Comparison of ENCODE assay signal across 8 cellular contexts in the genomic region with DNA sequence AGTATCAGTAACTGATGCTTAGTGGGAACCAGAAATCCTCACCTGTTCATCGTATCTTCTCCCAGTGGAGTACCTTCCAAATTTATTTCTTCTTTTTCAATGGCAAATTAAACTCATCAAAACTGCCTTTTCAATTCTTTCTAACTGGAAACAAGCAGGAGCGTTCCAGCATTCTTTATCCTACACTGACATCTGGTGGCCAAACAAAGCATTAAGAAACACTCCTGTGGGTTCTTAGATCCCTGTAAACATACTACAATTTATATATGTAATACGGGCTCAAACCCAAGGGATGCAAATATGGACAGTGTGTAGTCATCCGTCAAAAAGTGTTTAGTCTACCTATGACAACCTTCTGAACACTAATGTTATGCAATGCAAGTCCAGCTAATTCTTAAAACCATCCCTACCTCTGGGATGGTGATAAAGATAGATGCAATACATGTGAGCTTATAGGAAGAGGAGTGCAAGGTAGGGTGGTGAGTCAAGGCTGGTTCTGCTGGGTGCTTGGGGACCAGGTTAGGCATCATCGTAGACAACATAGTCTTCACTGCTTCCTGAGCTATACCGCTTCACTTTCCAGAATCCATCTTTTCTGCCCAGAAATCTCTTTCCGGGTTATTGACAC.
DNase-seq lines count a peak whose midpoint lies in the region; ATAC-seq and TF ChIP-seq lines count a peak whose summit lies in the region.

No MANE protein-coding gene starts in this region.

- no peaks in the 10 kb centered on the region for H3K9me2 ChIP-seq in GM23248 (ENCODE audit: insufficient read depth)

- no peaks in the 10 kb centered on the region for H3K36me3 ChIP-seq in right atrium auricular region
- H3K36me3 ChIP-seq in GM23248 (ENCODE audit: low read depth), result no peaks in the 10 kb centered on the region
- no peaks in the 10 kb centered on the region for H3K36me3 ChIP-seq in gastrocnemius medialis

- no peak overlapping the region for H3K27ac Mint-ChIP-seq in T-helper 2 cell treated with Interferon-gamma antibody and Interleukin-4, amounts not matched to agents 5 μg/mL and 100 μg/mL, for 36 hours

- no peaks in the 10 kb centered on the region for H3K9me3 Mint-ChIP-seq in T-helper 2 cell treated with Interferon-gamma antibody and Interleukin-4, amounts not matched to agents 5 μg/mL and 100 μg/mL, for 36 hours

- H3K9ac ChIP-seq in GM23248, result no peak overlapping the region

- H3F3A ChIP-seq in GM23248 (ENCODE audit: insufficient read depth), result no peaks in the 10 kb centered on the region

- H4K20me1 ChIP-seq in GM23248 (ENCODE audit: insufficient read depth), result no peaks in the 10 kb centered on the region

- DNase-seq in right atrium auricular region (ENCODE audit: low spot score) (no peak), Right ventricle myocardium superior (no peak), GM23248 (peak; percentile 61), MV-4-11 (lab: John Stamatoyannopoulos, UW) (peak; percentile 27), foreskin keratinocyte (peak; percentile 17 to 50), gastrocnemius medialis (no peak), ureter (ENCODE audit: low spot score) (no peak)
- peak; percentile 6 for DNase-seq in T-helper 2 cell treated with Interferon-gamma antibody and Interleukin-4, amounts not matched to agents 5 μg/mL and 100 μg/mL, for 36 hours (ENCODE audit: low spot score)

- H3K4me1 ChIP-seq in right atrium auricular region, result no peaks in the 10 kb centered on the region
- no peaks in the 10 kb centered on the region for H3K4me1 ChIP-seq in GM23248 (ENCODE audit: insufficient read depth)
- H3K4me1 ChIP-seq in foreskin keratinocyte, result no peaks in the 10 kb centered on the region
- H3K4me1 ChIP-seq in gastrocnemius medialis, result no peaks in the 10 kb centered on the region

- H3K36me3 Mint-ChIP-seq in T-helper 2 cell treated with Interferon-gamma antibody and Interleukin-4, amounts not matched to agents 5 μg/mL and 100 μg/mL, for 36 hours (ENCODE audit: low read depth), result no peaks in the 10 kb centered on the region

- H3K27ac ChIP-seq in right atrium auricular region (no peak overlapping the region), GM23248 (no peak overlapping the region), foreskin keratinocyte (no peak overlapping the region), gastrocnemius medialis (no peak overlapping the region)

- H3K27me3 ChIP-seq in right atrium auricular region (no peaks in the 10 kb centered on the region), GM23248 (replicated peaks; ENCODE audit: insufficient read depth) (no peaks in the 10 kb centered on the region), foreskin keratinocyte (no peaks in the 10 kb centered on the region), gastrocnemius medialis (no peaks in the 10 kb centered on the region)

- no peaks in the 10 kb centered on the region for H3K4me1 Mint-ChIP-seq in T-helper 2 cell treated with Interferon-gamma antibody and Interleukin-4, amounts not matched to agents 5 μg/mL and 100 μg/mL, for 36 hours (ENCODE audit: low read depth)

- ATAC-seq in Right ventricle myocardium superior (ENCODE audit: poor library complexity) (no peak), foreskin keratinocyte (peak; percentile 44), gastrocnemius medialis (no peak)

- 24 to 26% methylated on average over 7 of the region's 7 CpGs for WGBS in GM23248 (ENCODE audit: low coverage in 1 of 2, low lambda C conversion rate in 2 of 2, missing lambda C conversion rate in 2 of 2), 2 experiments

- H3K9me3 ChIP-seq in right atrium auricular region (no peaks in the 10 kb centered on the region), GM23248 (ENCODE audit: low read depth) (no peaks in the 10 kb centered on the region), gastrocnemius medialis (no peaks in the 10 kb centered on the region)

- no peak for TF ChIP-seq POLR2A in gastrocnemius medialis (IDR thresholded peaks at IDR 0.05)

- H3K4me3 ChIP-seq in right atrium auricular region (no peak overlapping the region), GM23248 (no peak overlapping the region), gastrocnemius medialis (no peak overlapping the region)

- H2AFZ ChIP-seq in GM23248, result no peak overlapping the region

- H3K79me2 ChIP-seq in GM23248 (ENCODE audit: insufficient read depth), result no peaks in the 10 kb centered on the region

- H3K4me3 Mint-ChIP-seq in T-helper 2 cell treated with Interferon-gamma antibody and Interleukin-4, amounts not matched to agents 5 μg/mL and 100 μg/mL, for 36 hours, result no peak overlapping the region

- intact Hi-C loops in Right ventricle myocardium superior (cut with DNase I), result no loop called here
- intact Hi-C loops in gastrocnemius medialis (cut with DNase I; ENCODE audit: low total_unique reads), result no loop called here

- H3K27me3 Mint-ChIP-seq in T-helper 2 cell treated with Interferon-gamma antibody and Interleukin-4, amounts not matched to agents 5 μg/mL and 100 μg/mL, for 36 hours (ENCODE audit: low read depth), result no peaks in the 10 kb centered on the region

- in situ Hi-C loops in GM23248 (cut with MboI), result no loop called here
- in situ Hi-C loops in gastrocnemius medialis (cut with MboI; ENCODE audit: low sequenced_read_pairs in 4 of 4), result no loop called here

- no peak overlapping the region for H3K4me2 ChIP-seq in GM23248 (ENCODE audit: unreplicated experiment)

- peak; percentile 39 to 73 for TF ChIP-seq CTCF in right atrium auricular region (IDR thresholded peaks at IDR 0.05)
- TF ChIP-seq CTCF in foreskin keratinocyte (conservative IDR thresholded peaks at IDR 0.05), result peak; percentile 73
- peak; percentile 26 to 54 (median 51) for TF ChIP-seq CTCF in gastrocnemius medialis (IDR thresholded peaks at IDR 0.05 in 4 of 5, conservative IDR thresholded peaks at IDR 0.05 in 1 of 5)

Comparison
In these comparisons a context has a peak if more than half of its experiments do, and no peak if none do; other contexts are left out.
1. DNase-seq: peak in GM23248 (single experiment), MV-4-11 (single experiment), T-helper 2 cell treated with Interferon-gamma antibody and Interleukin-4, amounts not matched to agents 5 μg/mL and 100 μg/mL, for 36 hours (single experiment) and foreskin keratinocyte (2 of 2); none in right atrium auricular region (single experiment), Right ventricle myocardium superior (single experiment), gastrocnemius medialis (0 of 2) and ureter (single experiment).
2. Peak in every context shown above with its lines, with median percentiles within 50 percentile points of each other: CTCF ChIP-seq.